3 cellular contexts compared by ENCODE assay signal in genomic region chr19:6831084-6831483, GRCh38. TPM values are rescaled to one million over a fixed set of nuclear protein-coding genes. Genes with fewer than 3 reads are reported as not detected.
"Had no signal": no experiment of that assay in that cellular context is flagged by ENCODE, and none has a peak within 500 bp of the region (broad histone marks: within the 10 kb centered on the region; RNA-seq: fewer than 3 reads in every experiment).

No MANE protein-coding gene starts in this region.

RNA-seq across cellular contexts. Expression of gene ADGRE1, which starts 56.3 kb away (rescaled TPM):
- total RNA-seq: chondrocyte, glomerular endothelial cell had no signal

RNA-seq across cellular contexts. Expression of gene VAV1, which starts 58.6 kb away (rescaled TPM):
- total RNA-seq: chondrocyte, fibroblast of lung, glomerular endothelial cell had no signal
